In the genomic region with DNA sequence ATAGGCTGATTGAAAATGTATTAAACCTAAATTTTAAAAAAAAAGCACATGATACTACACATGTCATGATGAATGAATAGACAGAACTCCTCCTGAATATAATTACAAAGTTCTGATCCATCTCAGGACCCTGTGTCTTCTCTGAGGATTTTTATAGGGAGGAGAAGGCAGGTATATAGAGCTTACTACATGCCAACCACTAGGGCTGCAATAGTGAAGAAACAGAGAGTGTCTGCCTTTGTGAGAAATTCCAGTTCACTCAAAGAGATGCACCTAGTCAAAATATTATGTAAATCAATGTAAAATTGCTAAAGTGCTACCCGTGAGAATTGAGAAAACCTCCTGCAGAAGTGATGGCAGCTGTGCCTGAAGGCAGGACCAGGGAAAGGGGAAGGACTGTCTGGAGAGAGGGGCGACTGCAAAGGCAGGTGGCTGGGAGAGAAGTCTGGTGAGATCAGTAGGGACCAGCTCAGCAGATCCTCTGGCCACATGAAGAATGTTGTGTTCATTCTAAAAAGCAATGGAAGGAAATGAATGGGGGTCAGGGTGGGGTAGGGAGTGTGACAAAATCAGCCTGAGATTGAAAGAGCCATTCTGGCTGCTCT, we compare ENCODE assay signal across 1 cellular context.
TF ChIP-seq lines count a peak whose summit lies in the region.

No MANE protein-coding gene starts in this region.

TF ChIP-seq in K562, 482 proteins besides CTCF, POLR2A, EP300 and RAD21:
- TF ChIP-seq, protein P1, sequence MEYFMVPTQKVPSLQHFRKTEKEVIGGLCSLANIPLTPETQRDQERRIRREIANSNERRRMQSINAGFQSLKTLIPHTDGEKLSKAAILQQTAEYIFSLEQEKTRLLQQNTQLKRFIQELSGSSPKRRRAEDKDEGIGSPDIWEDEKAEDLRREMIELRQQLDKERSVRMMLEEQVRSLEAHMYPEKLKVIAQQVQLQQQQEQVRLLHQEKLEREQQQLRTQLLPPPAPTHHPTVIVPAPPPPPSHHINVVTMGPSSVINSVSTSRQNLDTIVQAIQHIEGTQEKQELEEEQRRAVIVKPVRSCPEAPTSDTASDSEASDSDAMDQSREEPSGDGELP (CRISPR knock-in tag; IDR thresholded peaks at IDR 0.05; ENCODE audit: borderline replicate concordance), result no peak
- TF ChIP-seq, protein P2, sequence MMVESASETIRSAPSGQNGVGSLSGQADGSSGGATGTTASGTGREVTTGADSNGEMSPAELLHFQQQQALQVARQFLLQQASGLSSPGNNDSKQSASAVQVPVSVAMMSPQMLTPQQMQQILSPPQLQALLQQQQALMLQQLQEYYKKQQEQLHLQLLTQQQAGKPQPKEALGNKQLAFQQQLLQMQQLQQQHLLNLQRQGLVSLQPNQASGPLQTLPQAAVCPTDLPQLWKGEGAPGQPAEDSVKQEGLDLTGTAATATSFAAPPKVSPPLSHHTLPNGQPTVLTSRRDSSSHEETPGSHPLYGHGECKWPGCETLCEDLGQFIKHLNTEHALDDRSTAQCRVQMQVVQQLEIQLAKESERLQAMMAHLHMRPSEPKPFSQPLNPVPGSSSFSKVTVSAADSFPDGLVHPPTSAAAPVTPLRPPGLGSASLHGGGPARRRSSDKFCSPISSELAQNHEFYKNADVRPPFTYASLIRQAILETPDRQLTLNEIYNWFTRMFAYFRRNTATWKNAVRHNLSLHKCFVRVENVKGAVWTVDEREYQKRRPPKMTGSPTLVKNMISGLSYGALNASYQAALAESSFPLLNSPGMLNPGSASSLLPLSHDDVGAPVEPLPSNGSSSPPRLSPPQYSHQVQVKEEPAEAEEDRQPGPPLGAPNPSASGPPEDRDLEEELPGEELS (CRISPR knock-in tag; IDR thresholded peaks at IDR 0.05; ENCODE audit: borderline replicate concordance), result no peak
- TF ChIP-seq BHLHE40 (IDR thresholded peaks at IDR 0.05; ENCODE audit: low read length) (no peak), SMAD3 (CRISPR knock-in tag; conservative IDR thresholded peaks at IDR 0.05) (no peak), MTA1 (IDR thresholded peaks at IDR 0.05; ENCODE audit: borderline replicate concordance) (no peak), CCAR2 (IDR thresholded peaks at IDR 0.05; ENCODE audit: low read depth, low read length) (no peak), MEIS2 (IDR thresholded peaks at IDR 0.05; ENCODE audit: partially characterized antibody) (no peak)
- TF ChIP-seq, protein P3, sequence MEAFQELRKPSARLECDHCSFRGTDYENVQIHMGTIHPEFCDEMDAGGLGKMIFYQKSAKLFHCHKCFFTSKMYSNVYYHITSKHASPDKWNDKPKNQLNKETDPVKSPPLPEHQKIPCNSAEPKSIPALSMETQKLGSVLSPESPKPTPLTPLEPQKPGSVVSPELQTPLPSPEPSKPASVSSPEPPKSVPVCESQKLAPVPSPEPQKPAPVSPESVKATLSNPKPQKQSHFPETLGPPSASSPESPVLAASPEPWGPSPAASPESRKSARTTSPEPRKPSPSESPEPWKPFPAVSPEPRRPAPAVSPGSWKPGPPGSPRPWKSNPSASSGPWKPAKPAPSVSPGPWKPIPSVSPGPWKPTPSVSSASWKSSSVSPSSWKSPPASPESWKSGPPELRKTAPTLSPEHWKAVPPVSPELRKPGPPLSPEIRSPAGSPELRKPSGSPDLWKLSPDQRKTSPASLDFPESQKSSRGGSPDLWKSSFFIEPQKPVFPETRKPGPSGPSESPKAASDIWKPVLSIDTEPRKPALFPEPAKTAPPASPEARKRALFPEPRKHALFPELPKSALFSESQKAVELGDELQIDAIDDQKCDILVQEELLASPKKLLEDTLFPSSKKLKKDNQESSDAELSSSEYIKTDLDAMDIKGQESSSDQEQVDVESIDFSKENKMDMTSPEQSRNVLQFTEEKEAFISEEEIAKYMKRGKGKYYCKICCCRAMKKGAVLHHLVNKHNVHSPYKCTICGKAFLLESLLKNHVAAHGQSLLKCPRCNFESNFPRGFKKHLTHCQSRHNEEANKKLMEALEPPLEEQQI (IDR thresholded peaks at IDR 0.05), result no peak
- TF ChIP-seq, protein P4, sequence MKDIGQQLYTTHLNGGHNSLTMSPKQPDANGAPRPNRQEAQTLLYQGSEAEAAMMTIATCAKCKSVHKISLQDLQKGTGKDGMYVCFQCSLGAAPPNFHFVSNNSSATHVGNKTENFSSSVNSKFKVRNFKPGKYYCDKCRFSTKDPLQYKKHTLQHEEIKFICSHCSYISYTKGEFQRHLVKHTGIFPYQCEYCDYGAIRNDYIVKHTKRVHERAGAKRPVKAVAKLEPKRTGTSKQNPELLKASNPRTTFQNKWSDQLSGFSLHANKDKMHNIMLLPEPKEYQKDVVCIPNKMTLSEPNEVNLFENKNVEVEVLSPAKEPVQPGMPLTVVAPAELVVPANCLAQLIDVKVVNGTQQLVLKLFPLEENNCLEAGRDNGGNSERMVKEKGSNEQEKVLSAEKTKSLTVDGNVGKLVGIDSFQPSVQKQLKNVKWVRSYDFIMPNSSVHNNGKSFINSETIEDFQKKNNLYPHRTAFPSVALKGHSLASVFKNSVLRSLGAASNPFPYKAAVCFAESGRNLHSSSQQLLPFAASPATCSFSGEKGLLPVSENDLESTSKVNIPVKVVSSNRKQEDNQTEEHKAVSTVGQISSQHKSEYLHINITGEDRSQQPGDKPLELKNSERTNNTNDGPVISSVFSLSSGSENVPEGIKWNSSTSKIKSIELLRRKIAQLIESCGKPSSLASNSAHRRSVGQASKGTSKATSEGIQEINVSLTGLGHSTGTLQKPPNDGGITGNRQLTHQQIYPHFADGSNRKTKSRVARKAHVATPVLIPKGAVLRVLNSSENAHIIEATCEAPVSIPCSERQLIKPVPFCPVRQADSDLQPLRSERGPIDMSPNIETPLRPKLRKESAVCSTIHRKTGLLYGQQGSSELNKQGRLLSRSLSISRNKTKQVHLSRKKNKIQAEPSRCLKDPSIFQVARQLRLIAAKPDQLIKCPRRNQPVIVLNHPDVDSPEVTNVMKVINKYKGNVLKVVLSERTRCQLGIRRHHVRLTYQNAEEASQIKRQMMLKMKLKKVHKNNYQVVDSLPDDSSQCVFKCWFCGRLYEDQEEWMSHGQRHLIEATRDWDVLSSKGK (CRISPR knock-in tag; IDR thresholded peaks at IDR 0.05), result no peak
